Comparison of ENCODE assay signal across 1 cellular context in the genomic region with DNA sequence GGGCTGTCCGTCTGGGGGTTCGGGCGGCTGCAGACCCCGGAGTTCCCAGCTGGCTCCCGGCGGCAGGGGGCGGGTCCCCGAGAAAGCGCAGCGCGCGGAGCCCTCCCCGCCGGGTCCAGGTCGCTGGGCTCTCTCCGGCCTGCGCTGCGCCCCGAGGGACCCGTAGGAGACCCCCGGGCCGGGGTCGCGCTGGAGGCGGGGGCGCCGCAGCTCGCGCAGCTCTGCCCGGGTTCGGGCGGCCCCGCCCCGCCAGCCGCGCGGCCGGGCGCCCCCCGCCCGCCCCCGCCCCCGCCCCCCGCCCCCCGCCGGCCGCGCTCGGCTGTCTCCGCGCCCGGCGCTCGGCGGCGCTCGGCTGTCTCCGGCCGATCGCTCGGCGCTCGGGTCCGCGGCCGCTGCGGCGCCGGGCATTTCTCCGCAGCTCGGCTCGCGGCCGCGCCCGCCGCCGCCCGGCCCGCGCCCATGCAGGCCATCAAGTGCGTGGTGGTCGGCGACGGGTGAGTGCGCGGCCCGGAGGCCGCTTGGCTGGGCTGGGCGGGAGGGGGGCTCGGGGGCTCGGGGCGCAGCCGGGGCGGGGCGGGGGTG.
TF ChIP-seq lines count a peak whose summit lies in the region.

A gene (plus strand): TSS at position 376 of the 582 bp plus-strand sequence. CDS start 84 bp downstream, at position 460.

TF ChIP-seq in IMR-90, 13 proteins besides CTCF, POLR2A, EP300 and RAD21 (continued from another document):
- TF ChIP-seq, protein P1, sequence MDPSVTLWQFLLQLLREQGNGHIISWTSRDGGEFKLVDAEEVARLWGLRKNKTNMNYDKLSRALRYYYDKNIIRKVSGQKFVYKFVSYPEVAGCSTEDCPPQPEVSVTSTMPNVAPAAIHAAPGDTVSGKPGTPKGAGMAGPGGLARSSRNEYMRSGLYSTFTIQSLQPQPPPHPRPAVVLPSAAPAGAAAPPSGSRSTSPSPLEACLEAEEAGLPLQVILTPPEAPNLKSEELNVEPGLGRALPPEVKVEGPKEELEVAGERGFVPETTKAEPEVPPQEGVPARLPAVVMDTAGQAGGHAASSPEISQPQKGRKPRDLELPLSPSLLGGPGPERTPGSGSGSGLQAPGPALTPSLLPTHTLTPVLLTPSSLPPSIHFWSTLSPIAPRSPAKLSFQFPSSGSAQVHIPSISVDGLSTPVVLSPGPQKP (IDR thresholded peaks at IDR 0.05; ENCODE audit: borderline replicate concordance, low read depth, low read length): no peak
- TF ChIP-seq MAZ (IDR thresholded peaks at IDR 0.05; ENCODE audit: borderline replicate concordance, low read depth, low read length): no peak
